10 cellular contexts compared by ENCODE assay signal in the genomic region with DNA sequence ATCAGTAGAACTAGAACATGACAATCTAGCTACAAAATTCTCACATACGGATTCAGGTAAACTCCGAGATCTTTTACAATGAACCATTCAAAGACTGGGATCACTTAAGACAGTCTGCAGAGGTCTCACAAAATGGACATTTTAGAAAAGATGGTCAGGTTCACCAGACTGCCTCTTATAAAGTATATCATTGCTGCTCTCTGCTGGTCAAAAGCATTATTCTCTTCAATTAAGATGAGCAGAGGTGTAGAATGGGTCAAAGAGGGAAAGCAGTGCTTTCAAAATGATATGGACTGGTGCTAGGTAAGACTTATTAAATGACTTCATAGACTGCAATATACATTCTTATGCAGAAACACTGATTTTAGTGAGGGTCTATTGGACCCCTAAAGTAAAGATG.
A peak's percentile ranks its signal among the peaks of the same experiment; 100 is the strongest.
DNase-seq lines count a peak whose midpoint lies in the region; ATAC-seq and TF ChIP-seq lines count a peak whose summit lies in the region.
"Had no signal": no experiment of that assay in that cellular context is flagged by ENCODE, and none has a peak within 500 bp of the region (broad histone marks: within the 10 kb centered on the region; RNA-seq: fewer than 3 reads in every experiment).

No MANE protein-coding gene starts in this region.

- H3K36me3 Mint-ChIP-seq in immature natural killer cell, result peaks cover 0 to 4% (median 3%) of the 10 kb centered on the region in 3 donors

- no peak overlapping the region for H3K27ac ChIP-seq in left ventricle myocardium inferior (replicated peaks)
- H3K27ac ChIP-seq: epithelial cell of prostate had no signal

- intact Hi-C loops in left ventricle myocardium inferior (cut with micrococcal nuclease), result no loop called here

- peak; percentile 79 for ATAC-seq in SK-N-SH treated with all-trans-retinoic acid at 6 μM for 48 hours

- no peak overlapping the region for H3K4me3 ChIP-seq in left ventricle myocardium inferior

- no peaks in the 10 kb centered on the region for H3K27me3 Mint-ChIP-seq in immature natural killer cell (ENCODE audit: low read depth in 3 of 3)

- no peaks in the 10 kb centered on the region for H3K4me1 ChIP-seq in left ventricle myocardium inferior
- H3K4me1 ChIP-seq: Caco-2 had no signal

- in situ Hi-C loops in ACHN (cut with HindIII; ENCODE audit: low pct_ligation_motif_present, low pct_unique_long_range_greater_than_20kb, low sequenced_read_pairs), result no loop called here

- no peak overlapping the region for H3K27ac Mint-ChIP-seq in immature natural killer cell

- DNase-seq in ACHN (peak; percentile 39), Kasumi-1 (lab: John Stamatoyannopoulos, UW) (peak; percentile 38 to 43), immature natural killer cell (peak; percentile 35 to 55 (median 39)), left ventricle myocardium inferior (no peak), NCI-H446 (lab: John Stamatoyannopoulos, UW) (no peak), ureter (ENCODE audit: low spot score) (no peak)
- no peak for DNase-seq in activated CD4-positive, CD25-positive, alpha-beta regulatory T cell treated with anti-CD3 and anti-CD28 coated beads, Interleukin-2, amount 50 U/mL, for 72 hours

- H3K36me3 ChIP-seq in left ventricle myocardium inferior, result no peaks in the 10 kb centered on the region

- H3K4me3 Mint-ChIP-seq in immature natural killer cell, result no peak overlapping the region

- peaks cover 5 to 6% of the 10 kb centered on the region in 2 donors for H3K4me1 Mint-ChIP-seq in immature natural killer cell

- H3K9me3 ChIP-seq in left ventricle myocardium inferior (replicated peaks), result no peaks in the 10 kb centered on the region
- H3K9me3 ChIP-seq: Caco-2 had no signal

- no peaks in the 10 kb centered on the region for H3K9me3 Mint-ChIP-seq in immature natural killer cell

- no peaks in the 10 kb centered on the region for H3K27me3 ChIP-seq in left ventricle myocardium inferior (ENCODE audit: low read depth)

- TF ChIP-seq CTCF in left ventricle myocardium inferior (IDR thresholded peaks at IDR 0.05; ENCODE audit: borderline replicate concordance), result no peak

TF ChIP-seq in SK-N-SH treated with all-trans-retinoic acid at 6 μM for 48 hours, 23 proteins besides CTCF, POLR2A, EP300 and RAD21:
- TF ChIP-seq POU6F1 (CRISPR knock-in tag; IDR thresholded peaks at IDR 0.05; ENCODE audit: borderline replicate concordance, low read depth) (no peak), GLIS3 (CRISPR knock-in tag; IDR thresholded peaks at IDR 0.05) (no peak), TCF4 (CRISPR knock-in tag; IDR thresholded peaks at IDR 0.05; ENCODE audit: borderline replicate concordance) (no peak), ZNF565 (CRISPR knock-in tag; conservative IDR thresholded peaks at IDR 0.05; ENCODE audit: low read depth) (no peak), ZNF8 (CRISPR knock-in tag; IDR thresholded peaks at IDR 0.05) (no peak), PPARA (CRISPR knock-in tag; IDR thresholded peaks at IDR 0.05; ENCODE audit: borderline replicate concordance) (no peak), CSDC2 (CRISPR knock-in tag; IDR thresholded peaks at IDR 0.05) (no peak), RARB (CRISPR knock-in tag; IDR thresholded peaks at IDR 0.05) (no peak), BACH2 (CRISPR knock-in tag; IDR thresholded peaks at IDR 0.05; ENCODE audit: borderline replicate concordance) (no peak), TOX (CRISPR knock-in tag; IDR thresholded peaks at IDR 0.05; ENCODE audit: borderline replicate concordance) (no peak), OSR1 (CRISPR knock-in tag; IDR thresholded peaks at IDR 0.05) (no peak), ZNF70 (CRISPR knock-in tag; IDR thresholded peaks at IDR 0.05) (no peak), ZFP30 (CRISPR knock-in tag; IDR thresholded peaks at IDR 0.05) (no peak), ESRRG (CRISPR knock-in tag; IDR thresholded peaks at IDR 0.05) (no peak)
- TF ChIP-seq, protein P1, sequence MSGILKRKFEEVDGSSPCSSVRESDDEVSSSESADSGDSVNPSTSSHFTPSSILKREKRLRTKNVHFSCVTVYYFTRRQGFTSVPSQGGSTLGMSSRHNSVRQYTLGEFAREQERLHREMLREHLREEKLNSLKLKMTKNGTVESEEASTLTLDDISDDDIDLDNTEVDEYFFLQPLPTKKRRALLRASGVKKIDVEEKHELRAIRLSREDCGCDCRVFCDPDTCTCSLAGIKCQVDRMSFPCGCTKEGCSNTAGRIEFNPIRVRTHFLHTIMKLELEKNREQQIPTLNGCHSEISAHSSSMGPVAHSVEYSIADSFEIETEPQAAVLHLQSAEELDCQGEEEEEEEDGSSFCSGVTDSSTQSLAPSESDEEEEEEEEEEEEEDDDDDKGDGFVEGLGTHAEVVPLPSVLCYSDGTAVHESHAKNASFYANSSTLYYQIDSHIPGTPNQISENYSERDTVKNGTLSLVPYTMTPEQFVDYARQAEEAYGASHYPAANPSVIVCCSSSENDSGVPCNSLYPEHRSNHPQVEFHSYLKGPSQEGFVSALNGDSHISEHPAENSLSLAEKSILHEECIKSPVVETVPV (CRISPR knock-in tag; IDR thresholded peaks at IDR 0.05), result no peak
- TF ChIP-seq, protein P2, sequence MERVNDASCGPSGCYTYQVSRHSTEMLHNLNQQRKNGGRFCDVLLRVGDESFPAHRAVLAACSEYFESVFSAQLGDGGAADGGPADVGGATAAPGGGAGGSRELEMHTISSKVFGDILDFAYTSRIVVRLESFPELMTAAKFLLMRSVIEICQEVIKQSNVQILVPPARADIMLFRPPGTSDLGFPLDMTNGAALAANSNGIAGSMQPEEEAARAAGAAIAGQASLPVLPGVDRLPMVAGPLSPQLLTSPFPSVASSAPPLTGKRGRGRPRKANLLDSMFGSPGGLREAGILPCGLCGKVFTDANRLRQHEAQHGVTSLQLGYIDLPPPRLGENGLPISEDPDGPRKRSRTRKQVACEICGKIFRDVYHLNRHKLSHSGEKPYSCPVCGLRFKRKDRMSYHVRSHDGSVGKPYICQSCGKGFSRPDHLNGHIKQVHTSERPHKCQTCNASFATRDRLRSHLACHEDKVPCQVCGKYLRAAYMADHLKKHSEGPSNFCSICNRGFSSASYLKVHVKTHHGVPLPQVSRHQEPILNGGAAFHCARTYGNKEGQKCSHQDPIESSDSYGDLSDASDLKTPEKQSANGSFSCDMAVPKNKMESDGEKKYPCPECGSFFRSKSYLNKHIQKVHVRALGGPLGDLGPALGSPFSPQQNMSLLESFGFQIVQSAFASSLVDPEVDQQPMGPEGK (CRISPR knock-in tag; IDR thresholded peaks at IDR 0.05; ENCODE audit: borderline replicate concordance), result no peak
- TF ChIP-seq, protein P3, sequence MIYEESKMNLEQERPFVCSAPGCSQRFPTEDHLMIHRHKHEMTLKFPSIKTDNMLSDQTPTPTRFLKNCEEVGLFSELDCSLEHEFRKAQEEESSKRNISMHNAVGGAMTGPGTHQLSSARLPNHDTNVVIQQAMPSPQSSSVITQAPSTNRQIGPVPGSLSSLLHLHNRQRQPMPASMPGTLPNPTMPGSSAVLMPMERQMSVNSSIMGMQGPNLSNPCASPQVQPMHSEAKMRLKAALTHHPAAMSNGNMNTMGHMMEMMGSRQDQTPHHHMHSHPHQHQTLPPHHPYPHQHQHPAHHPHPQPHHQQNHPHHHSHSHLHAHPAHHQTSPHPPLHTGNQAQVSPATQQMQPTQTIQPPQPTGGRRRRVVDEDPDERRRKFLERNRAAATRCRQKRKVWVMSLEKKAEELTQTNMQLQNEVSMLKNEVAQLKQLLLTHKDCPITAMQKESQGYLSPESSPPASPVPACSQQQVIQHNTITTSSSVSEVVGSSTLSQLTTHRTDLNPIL (CRISPR knock-in tag; IDR thresholded peaks at IDR 0.05; ENCODE audit: low read depth), result no peak
TF ChIP-seq in SK-N-SH treated with all-trans-retinoic acid at 6 μM for 48 hours: peak in this region for 0.

Comparison
In these comparisons a context has a peak if more than half of its experiments do, and no peak if none do; other contexts are left out.
1. DNase-seq: peak in ACHN (single experiment), Kasumi-1 (2 of 2) and immature natural killer cell (3 of 3); none in activated CD4-positive, CD25-positive, alpha-beta regulatory T cell treated with anti-CD3 and anti-CD28 coated beads, Interleukin-2, amount 50 U/mL, for 72 hours (single experiment), left ventricle myocardium inferior (single experiment), NCI-H446 (0 of 2) and ureter (single experiment).